ENCODE assay signal across 6 cellular contexts in genomic region chr3:127704840-127705239, GRCh38. TPM values are rescaled to one million over a fixed set of nuclear protein-coding genes. Genes with fewer than 3 reads are reported as not detected.
DNase-seq lines count a peak whose midpoint lies in the region; ATAC-seq, FAIRE-seq and TF ChIP-seq lines count a peak whose summit lies in the region.
"Not testable (repeated sequence)": the region's sequence is repeated elsewhere in the genome, so short reads cannot be mapped to it uniquely, and the experiment has no call there.

No MANE protein-coding gene starts in this region.

- POLR2A ChIA-PET in HEK293 (lab: Yijun Ruan, JAX); K562 (lab: Yijun Ruan, JAX): not testable (repeated sequence)

- not testable (repeated sequence) for BruUV-seq in K562 (replicated peaks; lab: Mats Ljungman, UMichigan)

- TF ChIP-seq RAD21 in K562 (CRISPR knock-in tag; conservative IDR thresholded peaks at IDR 0.05 in 1 of 2, IDR thresholded peaks at IDR 0.05 in 1 of 2): not testable (repeated sequence)

- not testable (repeated sequence) for ATAC-seq in SK-N-SH treated with all-trans-retinoic acid at 6 μM for 48 hours, K562, gastrocnemius medialis

- 38% methylated on average over 2 of the region's 4 CpGs for WGBS in K562 (ENCODE audit: insufficient coverage, low coverage, missing lambda C conversion rate)

- H4K20me1 ChIP-seq in K562 (replicated peaks; ENCODE audit: control insufficient read depth, insufficient read depth, low read length): not testable (repeated sequence)

- intact Hi-C loops in K562 (cut with micrococcal nuclease); kidney (cut with DNase I); gastrocnemius medialis (cut with DNase I; ENCODE audit: low total_unique reads): not testable (repeated sequence)

- not testable (repeated sequence) for TF ChIP-seq CTCF in HEK293 (tag by site-specific recombination; IDR thresholded peaks at IDR 0.05); K562 (IDR thresholded peaks at IDR 0.05 in 2 of 3, conservative IDR thresholded peaks at IDR 0.05 in 1 of 3; ENCODE audit: insufficient read depth in 2 of 3, low read depth in 1 of 3, low read length in 3 of 3); kidney (IDR thresholded peaks at IDR 0.05; ENCODE audit: borderline replicate concordance, extremely low read depth, insufficient read depth); gastrocnemius medialis (IDR thresholded peaks at IDR 0.05 in 4 of 5, conservative IDR thresholded peaks at IDR 0.05 in 1 of 5)

- H3K4me3 ChIP-seq in HEK293 (ENCODE audit: low read depth, low read length); K562; kidney (ENCODE audit: low read length in 2 of 2); gastrocnemius medialis: not testable (repeated sequence)

- FAIRE-seq in K562 (lab: Jason Lieb, UNC); kidney (lab: Jason Lieb, UNC): not testable (repeated sequence)

- H3K4me2 ChIP-seq in K562 (ENCODE audit: insufficient read depth, low read length): not testable (repeated sequence)

- not testable (repeated sequence) for TF ChIP-seq POLR2A in K562 (conservative IDR thresholded peaks at IDR 0.05); gastrocnemius medialis (IDR thresholded peaks at IDR 0.05)

- not testable (repeated sequence) for H3K9me1 ChIP-seq in K562 (ENCODE audit: control insufficient read depth, insufficient read depth, low read length)

- H3K9ac ChIP-seq in K562 (ENCODE audit: insufficient read depth in 1 of 2, low read depth in 2 of 2, low read length in 2 of 2); kidney (ENCODE audit: low read length in 2 of 2): not testable (repeated sequence)

- not testable (repeated sequence) for H3K36me3 ChIP-seq in HEK293 (ENCODE audit: control insufficient read depth in 2 of 2, insufficient read depth in 1 of 2, low read length in 2 of 2); K562 (ENCODE audit: control insufficient read depth, insufficient read depth, low read length); kidney (ENCODE audit: control insufficient read depth in 1 of 2, insufficient read depth in 2 of 2, low read length in 2 of 2); gastrocnemius medialis

- H2AFZ ChIP-seq in K562 (ENCODE audit: low read depth, low read length): not testable (repeated sequence)

- H3K4me1 ChIP-seq in HEK293 (ENCODE audit: control insufficient read depth, insufficient read depth, low read length): not testable (repeated sequence)
- peaks cover 29 to 36% of the 10 kb centered on the region in 2 experiments for H3K4me1 ChIP-seq in K562 (replicated peaks in 1 of 2; ENCODE audit: control insufficient read depth in 2 of 2, insufficient read depth in 2 of 2, low read length in 2 of 2)
- peaks cover 6 to 17% of the 10 kb centered on the region in 2 donors for H3K4me1 ChIP-seq in kidney (ENCODE audit: control insufficient read depth in 1 of 2, insufficient read depth in 1 of 2, low read depth in 1 of 2, low read length in 2 of 2)
- peaks cover 33 to 65% of the 10 kb centered on the region in 2 donors for H3K4me1 ChIP-seq in gastrocnemius medialis

- CTCF ChIA-PET in HEK293 (lab: Yijun Ruan, JAX): interaction anchor here (1.3 kb wide), 1 partner anchor 31 kb away, joined by 3 read pairs; no protein-coding TSS in a partner anchor
- CTCF ChIA-PET in K562 (lab: Yijun Ruan, JAX; ENCODE audit: low intra/inter-chr PET ratio): not testable (repeated sequence)

- not testable (repeated sequence) for H3K27ac ChIP-seq in HEK293 (ENCODE audit: extremely low read depth, low read depth, low read length); K562 (ENCODE audit: extremely low read depth, low read depth, low read length); kidney (ENCODE audit: low read depth in 2 of 2, low read length in 2 of 2)
- peak overlapping the region in 3 of 4 donors; percentile 5 to 96 (median 89) for H3K27ac ChIP-seq in gastrocnemius medialis

- not testable (repeated sequence) for TF ChIP-seq EP300 in K562 (IDR thresholded peaks at IDR 0.05; ENCODE audit: low read length)

- H3K27me3 ChIP-seq in K562 (ENCODE audit: control insufficient read depth in 2 of 2, insufficient read depth in 2 of 2, low read length in 2 of 2); gastrocnemius medialis: not testable (repeated sequence)

- in situ Hi-C loops in K562 (cut with MboI): not testable (repeated sequence)
- in situ Hi-C loops in gastrocnemius medialis (cut with MboI; ENCODE audit: low sequenced_read_pairs in 4 of 4): loop anchor here in 1 of 4 donors (5.0 kb wide), 1 partner anchor 42 kb away; no protein-coding TSS in a partner anchor

- H3K9me3 ChIP-seq in HEK293 (ENCODE audit: control insufficient read depth, insufficient read depth, low read depth, low read length); K562 (replicated peaks; ENCODE audit: control insufficient read depth, insufficient read depth, low read depth, low read length); kidney (ENCODE audit: control insufficient read depth in 1 of 2, low read length in 2 of 2); gastrocnemius medialis: not testable (repeated sequence)

- DNase-seq in NCI-H524 treated with DMSO at 0.1 percent for 48 hours (lab: John Stamatoyannopoulos, UW) (peak; percentile 29), kidney (peak; percentile 26)
- DNase-seq in K562 (ENCODE audit: extremely low read depth in 1 of 4, low spot score in 3 of 4); gastrocnemius medialis: not testable (repeated sequence)

- not testable (repeated sequence) for H3K79me2 ChIP-seq in K562 (ENCODE audit: control insufficient read depth, insufficient read depth, low read length)

TF ChIP-seq in HEK293, 187 proteins besides CTCF, POLR2A, EP300 and RAD21:
- peak; percentile 78 for TF ChIP-seq ZNF146 (tag by site-specific recombination; IDR thresholded peaks at IDR 0.05)

TF ChIP-seq in SK-N-SH treated with all-trans-retinoic acid at 6 μM for 48 hours, 23 proteins besides CTCF, POLR2A, EP300 and RAD21:
- TF ChIP-seq ZNF8 (CRISPR knock-in tag; IDR thresholded peaks at IDR 0.05): peak; percentile 72
TF ChIP-seq in SK-N-SH treated with all-trans-retinoic acid at 6 μM for 48 hours: peak in this region for 1; not testable (repeated sequence) for 22.

TF ChIP-seq in K562, 482 proteins besides CTCF, POLR2A, EP300 and RAD21:
- TF ChIP-seq ZNF146 (CRISPR knock-in tag; IDR thresholded peaks at IDR 0.05; ENCODE audit: unreplicated experiment): peak; percentile 16
TF ChIP-seq in K562: peak in this region for 1; not testable (repeated sequence) for 481.

RNA-seq across cellular contexts. Expression of gene ABTB1, which starts 32.1 kb away (rescaled TPM):
- 7.7 and 16.8 TPM in 2 replicates for total RNA-seq in K562 (2011; cell fraction: chromatin; rRNA removed; ENCODE audit: low replicate concordance)
- 13.7 and 16.5 TPM in 2 replicates for total RNA-seq in K562 (2011; cell fraction: nucleolus; rRNA removed)
- total RNA-seq in K562 (2011; cell fraction: nucleoplasm; rRNA removed): 6.9 and 9.3 TPM in 2 replicates
- total RNA-seq in K562 (2014; rRNA removed) (0.68 and 1.0 TPM in 2 replicates), K562 (2014; rRNA removed; fragmentation: Illumina TruSeq; extraction: Trizol) (0.25 and 0.26 TPM in 2 replicates), K562 (2015; rRNA removed; fragmentation: Illumina TruSeq; extraction: Trizol) (0.29 and 0.30 TPM in 2 replicates), K562 (2021) (1.6 and 1.9 TPM in 2 replicates), kidney (29.2 TPM), gastrocnemius medialis (10 to 100 TPM; 22.9 to 37.5 (median 30.1) TPM)
- polyA plus RNA-seq in K562 (2011; rRNA removed) (1.2 and 1.7 TPM in 2 replicates), K562 (2014; fragmentation: Illumina TruSeq; extraction: Trizol) (0.42 and 1.1 TPM in 2 replicates), K562 (2014; fragmentation: Nextera tagmentation; extraction: Ambion mirVana) (under 1 TPM in 1 of 2 experiments, not detected in 1; 0.04 TPM), K562 (2014; rRNA removed) (1.4 and 2.3 TPM in 2 replicates), kidney (ENCODE audit: insufficient read depth, low read depth, low replicate concordance) (43.2 TPM)
- polyA plus RNA-seq in K562 (2011; cell fraction: cytosol; rRNA removed): 1.3 and 2.5 TPM in 2 replicates
- polyA plus RNA-seq in K562 (2011; cell fraction: nucleus; rRNA removed): 14.3 and 22.2 TPM in 2 replicates
- 1.7 and 6.1 TPM in 2 replicates for polyA plus RNA-seq in K562 (2012)
- polyA minus RNA-seq in K562 (2011; rRNA and poly(A)+ RNA removed): 0.60 and 0.95 TPM in 2 replicates
- polyA minus RNA-seq in K562 (2011; cell fraction: cytosol; rRNA and poly(A)+ RNA removed): 1.0 and 2.4 TPM in 2 replicates
- polyA minus RNA-seq in K562 (2011; cell fraction: nucleus; rRNA and poly(A)+ RNA removed): 4.1 and 5.9 TPM in 2 replicates
